Comparison of ENCODE assay signal across 11 cellular contexts in genomic region chr2:60413819-60414178, GRCh38.
DNase-seq lines count a peak whose midpoint lies in the region; ATAC-seq and FAIRE-seq lines count a peak whose summit lies in the region.
"Had no signal": no experiment of that assay in that cellular context is flagged by ENCODE, and none has a peak within 500 bp of the region (broad histone marks: within the 10 kb centered on the region; RNA-seq: fewer than 3 reads in every experiment).

No MANE protein-coding gene starts in this region.

- H3K36me3 ChIP-seq in BLaER1 treated with 17β-estradiol and CSF1 and Interleukin-3, amounts not matched to agents 10 nM and 100 nM = no peaks in the 10 kb centered on the region

- peaks cover 56 to 85% (median 77%) of the 10 kb centered on the region in 10 experiments for H3K4me1 ChIP-seq in BLaER1 treated with 17β-estradiol and CSF1 and Interleukin-3, amounts not matched to agents 10 nM and 100 nM

- H3K27me3 ChIP-seq in BLaER1 treated with 17β-estradiol and CSF1 and Interleukin-3, amounts not matched to agents 10 nM and 100 nM = no peaks in the 10 kb centered on the region

- 0 out of 20 replicates have a peak overlapping the region, but pooled peaks of 1 of the 10 experiments have one; percentile 9 for H3K4me3 ChIP-seq in BLaER1 treated with 17β-estradiol and CSF1 and Interleukin-3, amounts not matched to agents 10 nM and 100 nM

- DNase-seq in GM19238 (ENCODE audit: insufficient read length, low spot score) = peak; percentile 32
- peak; percentile 69 for DNase-seq in KBM-7
- no peak for DNase-seq in HTR-8/SVneo (ENCODE audit: insufficient read length, low spot score)
- DNase-seq in stimulated activated naive CD4-positive, alpha-beta T cell treated with Interleukin-2 at 50 U/mL for 16 hours (lab: John Stamatoyannopoulos, UW) = no peak
- DNase-seq in KG1 (lab: John Stamatoyannopoulos, UW) = no peak
- DNase-seq in NCI-H82 treated with DMSO at 0.1 percent for 48 hours (lab: John Stamatoyannopoulos, UW; ENCODE audit: unreplicated experiment) = no peak
- DNase-seq: mammary epithelial cell, NCI-H446 treated with DMSO at 0.1 percent for 48 hours, T-helper 2 cell had no signal

- H4K20me1 ChIP-seq in BLaER1 treated with 17β-estradiol and CSF1 and Interleukin-3, amounts not matched to agents 10 nM and 100 nM = no peaks in the 10 kb centered on the region

- in situ Hi-C loops in KBM-7 (cut with MboI; ENCODE audit: low pct_unique_long_range_greater_than_20kb, low sequenced_read_pairs) = no loop called here

- peak; percentile 63 for ATAC-seq in HG02763 (IDR thresholded peaks at IDR 0.05; ENCODE audit: unreplicated experiment)

- no peak for FAIRE-seq in HTR-8/SVneo (lab: Jason Lieb, UNC)

- H3K9ac ChIP-seq in BLaER1 treated with 17β-estradiol and CSF1 and Interleukin-3, amounts not matched to agents 10 nM and 100 nM = peak overlapping the region in 7 of 11 experiments; percentile 4 to 65 (median 36); a peak in 8 of 22 replicates

- peaks cover 7 to 17% (median 11%) of the 10 kb centered on the region in 11 experiments; a peak in 16 of 22 replicates for H3K9me3 ChIP-seq in BLaER1 treated with 17β-estradiol and CSF1 and Interleukin-3, amounts not matched to agents 10 nM and 100 nM (replicated peaks in 1 of 11)

- H3K4me2 ChIP-seq in BLaER1 treated with 17β-estradiol and CSF1 and Interleukin-3, amounts not matched to agents 10 nM and 100 nM = peak overlapping the region; percentile 80 to 96 (median 90)

- peak overlapping the region in 10 of 11 experiments; percentile 46 to 83 (median 68); a peak in 19 of 22 replicates for H3K27ac ChIP-seq in BLaER1 treated with 17β-estradiol and CSF1 and Interleukin-3, amounts not matched to agents 10 nM and 100 nM

Comparison
In these comparisons a context has a peak if more than half of its experiments do, and no peak if none do; other contexts are left out.
1. DNase-seq: peak in GM19238 (single experiment) and KBM-7 (single experiment); none in HTR-8/SVneo (single experiment), stimulated activated naive CD4-positive, alpha-beta T cell treated with Interleukin-2 at 50 U/mL for 16 hours (single experiment), KG1 (single experiment) and NCI-H82 treated with DMSO at 0.1 percent for 48 hours (single experiment).